ENCODE assay signal across 8 cellular contexts in genomic region chr7:99312316-99313203, GRCh38. TPM values are rescaled to one million over a fixed set of nuclear protein-coding genes. Genes with fewer than 3 reads are reported as not detected.
DNase-seq lines count a peak whose midpoint lies in the region; ATAC-seq and TF ChIP-seq lines count a peak whose summit lies in the region.

No MANE protein-coding gene starts in this region.

- H3F3A ChIP-seq in SU-DHL-6 (ENCODE audit: insufficient read depth): no peaks in the 10 kb centered on the region

- no peaks in the 10 kb centered on the region for H3K79me2 ChIP-seq in SU-DHL-6 (ENCODE audit: insufficient read depth, low read length)

- no peak overlapping the region for H3K4me2 ChIP-seq in SU-DHL-6 (ENCODE audit: low read depth, low read length, poor library complexity, severe bottlenecking)

- peak; percentile 51 for DNase-seq in G401 (ENCODE audit: low spot score)
- peak; percentile 75 for DNase-seq in LoVo (ENCODE audit: low spot score)
- DNase-seq in activated naive CD8-positive, alpha-beta T cell treated with anti-CD3 and anti-CD28 coated beads for 36 hours: peak; percentile 62
- peak in 4 of 5 donors; percentile 46 to 67 (median 62) for DNase-seq in heart left ventricle
- peak; percentile 74 for DNase-seq in retina

- no peak overlapping the region for H2AFZ ChIP-seq in SU-DHL-6 (ENCODE audit: low read depth, low read length, severe bottlenecking)

- H3K9me3 ChIP-seq in SU-DHL-6 (ENCODE audit: insufficient read depth, low read length) (no peaks in the 10 kb centered on the region), heart left ventricle (peaks cover 0 to 10% (median 0%) of the 10 kb centered on the region in 12 donors)

- H3K36me3 ChIP-seq in SU-DHL-6 (ENCODE audit: low read length) (no peaks in the 10 kb centered on the region), heart left ventricle (no peaks in the 10 kb centered on the region)

- ATAC-seq in heart left ventricle (peak; percentile 47 to 81 (median 74)), HG03521 (IDR thresholded peaks at IDR 0.05; ENCODE audit: unreplicated experiment) (no peak), GM19397 (IDR thresholded peaks at IDR 0.05; ENCODE audit: unreplicated experiment) (no peak)

- no peak overlapping the region for H3K27ac Mint-ChIP-seq in activated naive CD8-positive, alpha-beta T cell treated with anti-CD3 and anti-CD28 coated beads for 36 hours

- in situ Hi-C loops in G401 (cut with HindIII; ENCODE audit: low sequenced_read_pairs): no loop called here

- no peaks in the 10 kb centered on the region for H3K9me3 Mint-ChIP-seq in activated naive CD8-positive, alpha-beta T cell treated with anti-CD3 and anti-CD28 coated beads for 36 hours

- TF ChIP-seq CTCF in SU-DHL-6 (IDR thresholded peaks at IDR 0.05; ENCODE audit: insufficient read depth, low read length, poor library complexity, severe bottlenecking) (peak; percentile 97), heart left ventricle (IDR thresholded peaks at IDR 0.05) (peak; percentile 83 to 97 (median 91))

- intact Hi-C loops in heart left ventricle (cut with DNase I): loop anchor here (1.0 to 10.0 kb wide), 6 partner anchors 168 to 278 kb away; partner anchors contain the start of gene SMURF1 (in 3 of the 10)

- no peaks in the 10 kb centered on the region for H3K27me3 ChIP-seq in SU-DHL-6 (ENCODE audit: low read length)
- H3K27me3 ChIP-seq in heart left ventricle: no peaks in the 10 kb centered on the region

- H3K27me3 Mint-ChIP-seq in activated naive CD8-positive, alpha-beta T cell treated with anti-CD3 and anti-CD28 coated beads for 36 hours: no peaks in the 10 kb centered on the region

- H4K20me1 ChIP-seq in SU-DHL-6 (ENCODE audit: low read depth, low read length): no peaks in the 10 kb centered on the region

- WGBS in heart left ventricle, 4 donors: 32 to 36% (median 33%) methylated on average over 14 to 16 of the region's 16 CpGs

- H3K9me2 ChIP-seq in SU-DHL-6 (replicated peaks; ENCODE audit: insufficient read depth, low read length): no peaks in the 10 kb centered on the region

- TF ChIP-seq POLR2A in heart left ventricle (IDR thresholded peaks at IDR 0.05): no peak

- peaks cover 0 to 8% (median 0%) of the 10 kb centered on the region in 12 donors for H3K4me1 ChIP-seq in heart left ventricle

- peaks cover 9% of the 10 kb centered on the region for H3K4me1 Mint-ChIP-seq in activated naive CD8-positive, alpha-beta T cell treated with anti-CD3 and anti-CD28 coated beads for 36 hours

- no peak overlapping the region for H3K4me3 ChIP-seq in SU-DHL-6 (ENCODE audit: insufficient read depth, low read length, poor library complexity, severe bottlenecking)
- peak overlapping the region in 1 of 12 donors; percentile 33 for H3K4me3 ChIP-seq in heart left ventricle

- H3K27ac ChIP-seq in SU-DHL-6 (ENCODE audit: low read depth, low read length) (no peak overlapping the region), heart left ventricle (no peak overlapping the region)

- no peak overlapping the region for H3K9ac ChIP-seq in SU-DHL-6 (ENCODE audit: low read length)

- no peak overlapping the region for H3K4me3 Mint-ChIP-seq in activated naive CD8-positive, alpha-beta T cell treated with anti-CD3 and anti-CD28 coated beads for 36 hours

- H3K36me3 Mint-ChIP-seq in activated naive CD8-positive, alpha-beta T cell treated with anti-CD3 and anti-CD28 coated beads for 36 hours: no peaks in the 10 kb centered on the region

RNA-seq across cellular contexts. Expression of gene ARPC1A, which starts 13.1 kb away (rescaled TPM):
- 111 and 121 TPM in 2 replicates for total RNA-seq in G401 (2014; rRNA removed; shearing (Covaris generic))
- 10 to 100 TPM; 55.0 to 55.9 TPM for total RNA-seq in activated naive CD8-positive, alpha-beta T cell treated with anti-CD3 and anti-CD28 coated beads for 36 hours
- 100 to 1,000 TPM in 8 of 9 donors, 10 to 100 TPM in 1; 97.1 to 177 (median 146) TPM for total RNA-seq in heart left ventricle
- 100 to 1,000 TPM; 102 to 208 TPM for polyA plus RNA-seq in heart left ventricle

RNA-seq across cellular contexts. Expression of gene MYH16, which starts 39.9 kb away (rescaled TPM):
- total RNA-seq in G401 (2014; rRNA removed; shearing (Covaris generic)): not detected in 2 replicates
- not detected for total RNA-seq in activated naive CD8-positive, alpha-beta T cell treated with anti-CD3 and anti-CD28 coated beads for 36 hours
- not detected for total RNA-seq in heart left ventricle
- not detected for polyA plus RNA-seq in heart left ventricle

Comparison
In these comparisons a context has a peak if more than half of its experiments do, and no peak if none do; other contexts are left out.
1. ATAC-seq: peak in heart left ventricle (4 of 4); none in HG03521 (single experiment) and GM19397 (single experiment).
2. Peak in every context shown above with its lines, with median percentiles within 50 percentile points of each other: DNase-seq.